Comparison of ENCODE assay signal across 10 cellular contexts in the genomic region with DNA sequence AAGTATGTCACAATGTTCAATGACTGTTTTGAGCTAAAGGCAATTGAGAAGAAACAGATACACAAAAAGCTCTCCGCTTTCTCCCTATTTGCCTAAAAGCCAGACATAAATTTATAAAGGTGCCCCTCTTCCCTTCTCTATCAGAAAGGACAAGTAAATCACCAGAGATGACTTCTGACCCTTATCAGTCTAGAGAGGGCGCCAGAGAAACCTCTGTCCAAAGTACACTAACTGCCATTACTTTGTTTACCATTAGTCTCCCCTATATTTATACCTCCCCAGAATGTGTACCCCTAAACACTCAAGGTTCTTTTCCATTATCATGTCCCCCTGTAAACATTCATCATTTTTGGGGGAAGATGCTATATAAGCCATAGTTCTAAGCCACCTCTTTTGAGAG. TPM values are rescaled to one million over a fixed set of nuclear protein-coding genes. Genes with fewer than 3 reads are reported as not detected.
A peak's percentile ranks its signal among the peaks of the same experiment; 100 is the strongest.
DNase-seq lines count a peak whose midpoint lies in the region; ATAC-seq and TF ChIP-seq lines count a peak whose summit lies in the region.
"Had no signal": no experiment of that assay in that cellular context is flagged by ENCODE, and none has a peak within 500 bp of the region (broad histone marks: within the 10 kb centered on the region; RNA-seq: fewer than 3 reads in every experiment).

No MANE protein-coding gene starts in this region.

- no peaks in the 10 kb centered on the region for H3K9me3 Mint-ChIP-seq in activated CD8-positive, alpha-beta memory T cell treated with anti-CD3 and anti-CD28 coated beads, Interleukin-2, amount 10 ng/mL, durations not matched to agents 7 days and 5 days (ENCODE audit: low read depth)
- H3K9me3 Mint-ChIP-seq in T-cell (no peaks in the 10 kb centered on the region), neural progenitor cell (no peaks in the 10 kb centered on the region), HFFc6 (peaks cover 28% of the 10 kb centered on the region)
- no peaks in the 10 kb centered on the region for H3K9me3 Mint-ChIP-seq in activated T-helper 2 cell treated with anti-CD3 and anti-CD28 coated beads, Interferon-gamma antibody, Interleukin-2, Interleukin-4, amounts not matched to agents 10 μg/mL and 5 μg/mL and 100 μg/mL, durations not matched to agents 14 hours and 24 hours and 36 hours

- no peak overlapping the region for H3K9ac ChIP-seq in neural progenitor cell

- POLR2A ChIA-PET in T-cell (lab: Charles Lee) = interaction anchor here in 1 of 2 donors (1.0 kb wide), 1 partner anchor 49 kb away, joined by 3 read pairs; no protein-coding TSS in a partner anchor

- H3K27me3 ChIP-seq in neural progenitor cell = no peaks in the 10 kb centered on the region

- H3K4me3 ChIP-seq in neural progenitor cell = no peak overlapping the region

- H3K27ac ChIP-seq in neural progenitor cell = no peak overlapping the region

- no peaks in the 10 kb centered on the region for H3K36me3 Mint-ChIP-seq in activated CD8-positive, alpha-beta memory T cell treated with anti-CD3 and anti-CD28 coated beads, Interleukin-2, amount 10 ng/mL, durations not matched to agents 7 days and 5 days
- no peaks in the 10 kb centered on the region for H3K36me3 Mint-ChIP-seq in T-cell
- H3K36me3 Mint-ChIP-seq in neural progenitor cell = no peaks in the 10 kb centered on the region
- no peaks in the 10 kb centered on the region for H3K36me3 Mint-ChIP-seq in activated T-helper 2 cell treated with anti-CD3 and anti-CD28 coated beads, Interferon-gamma antibody, Interleukin-2, Interleukin-4, amounts not matched to agents 10 μg/mL and 5 μg/mL and 100 μg/mL, durations not matched to agents 14 hours and 24 hours and 36 hours (ENCODE audit: low read depth)
- H3K36me3 Mint-ChIP-seq in HFFc6 (ENCODE audit: low read depth) = no peaks in the 10 kb centered on the region

- H3K79me2 ChIP-seq in neural progenitor cell (ENCODE audit: low read depth) = no peaks in the 10 kb centered on the region

- H3K9me3 ChIP-seq in neural progenitor cell (ENCODE audit: low read depth) = no peaks in the 10 kb centered on the region

- H3K4me1 ChIP-seq in neural progenitor cell = no peaks in the 10 kb centered on the region

- no peaks in the 10 kb centered on the region for H4K20me1 ChIP-seq in neural progenitor cell (ENCODE audit: low read depth)

- no peaks in the 10 kb centered on the region for H3K27me3 Mint-ChIP-seq in activated CD8-positive, alpha-beta memory T cell treated with anti-CD3 and anti-CD28 coated beads, Interleukin-2, amount 10 ng/mL, durations not matched to agents 7 days and 5 days
- H3K27me3 Mint-ChIP-seq in T-cell (no peaks in the 10 kb centered on the region), neural progenitor cell (ENCODE audit: insufficient read depth, low read depth) (no peaks in the 10 kb centered on the region), HFFc6 (ENCODE audit: insufficient read depth) (no peaks in the 10 kb centered on the region)
- H3K27me3 Mint-ChIP-seq in activated T-helper 2 cell treated with anti-CD3 and anti-CD28 coated beads, Interferon-gamma antibody, Interleukin-2, Interleukin-4, amounts not matched to agents 10 μg/mL and 5 μg/mL and 100 μg/mL, durations not matched to agents 14 hours and 24 hours and 36 hours (ENCODE audit: low read depth) = no peaks in the 10 kb centered on the region

- peak; percentile 58 for ATAC-seq in activated CD8-positive, alpha-beta memory T cell treated with anti-CD3 and anti-CD28 coated beads, Interleukin-2, amount 10 ng/mL, durations not matched to agents 7 days and 5 days
- peak; percentile 48 for ATAC-seq in HG02759 (IDR thresholded peaks at IDR 0.05; ENCODE audit: unreplicated experiment)
- ATAC-seq in T-cell (replicated peaks in 1 of 4) = peak in 3 of 4 experiments; percentile 36 to 64 (median 57)

- no peaks in the 10 kb centered on the region for H3F3A ChIP-seq in neural progenitor cell (ENCODE audit: low read depth)

- H3K4me3 Mint-ChIP-seq in activated CD8-positive, alpha-beta memory T cell treated with anti-CD3 and anti-CD28 coated beads, Interleukin-2, amount 10 ng/mL, durations not matched to agents 7 days and 5 days = no peak overlapping the region
- H3K4me3 Mint-ChIP-seq in T-cell (no peak overlapping the region), neural progenitor cell (no peak overlapping the region), HFFc6 (no peak overlapping the region)
- no peak overlapping the region for H3K4me3 Mint-ChIP-seq in activated T-helper 2 cell treated with anti-CD3 and anti-CD28 coated beads, Interferon-gamma antibody, Interleukin-2, Interleukin-4, amounts not matched to agents 10 μg/mL and 5 μg/mL and 100 μg/mL, durations not matched to agents 14 hours and 24 hours and 36 hours (ENCODE audit: low read depth)

- H3K27ac Mint-ChIP-seq in activated CD8-positive, alpha-beta memory T cell treated with anti-CD3 and anti-CD28 coated beads, Interleukin-2, amount 10 ng/mL, durations not matched to agents 7 days and 5 days = no peak overlapping the region
- no peak overlapping the region for H3K27ac Mint-ChIP-seq in T-cell
- no peak overlapping the region for H3K27ac Mint-ChIP-seq in neural progenitor cell
- no peak overlapping the region for H3K27ac Mint-ChIP-seq in activated T-helper 2 cell treated with anti-CD3 and anti-CD28 coated beads, Interferon-gamma antibody, Interleukin-2, Interleukin-4, amounts not matched to agents 10 μg/mL and 5 μg/mL and 100 μg/mL, durations not matched to agents 14 hours and 24 hours and 36 hours
- no peak overlapping the region for H3K27ac Mint-ChIP-seq in HFFc6

- TF ChIP-seq CTCF in neural progenitor cell (IDR thresholded peaks at IDR 0.05) (peak; percentile 49), HFFc6 (IDR thresholded peaks at IDR 0.05) (no peak)

- H2AFZ ChIP-seq in neural progenitor cell (replicated peaks) = peak overlapping the region; percentile 23

- CTCF ChIA-PET in activated CD8-positive, alpha-beta memory T cell treated with anti-CD3 and anti-CD28 coated beads, Interleukin-2, amount 10 ng/mL, durations not matched to agents 7 days and 5 days (lab: Charles Lee) = interaction anchor here (1.1 to 2.1 kb wide), 5 partner anchors 9 to 50 kb away, joined by 3 to 10 read pairs (median 4); partner anchors contain the start of gene TPK1
- CTCF ChIA-PET in T-cell (lab: Charles Lee) = interaction anchor here (1.0 to 1.7 kb wide), 4 partner anchors 26 to 48 kb away, joined by 4 to 11 read pairs (median 7); no protein-coding TSS in a partner anchor

- no peaks in the 10 kb centered on the region for H3K4me1 Mint-ChIP-seq in activated CD8-positive, alpha-beta memory T cell treated with anti-CD3 and anti-CD28 coated beads, Interleukin-2, amount 10 ng/mL, durations not matched to agents 7 days and 5 days
- H3K4me1 Mint-ChIP-seq in T-cell (peaks cover 19 to 22% (median 22%) of the 10 kb centered on the region in 3 donors), neural progenitor cell (no peaks in the 10 kb centered on the region), HFFc6 (ENCODE audit: low read depth) (no peaks in the 10 kb centered on the region)
- H3K4me1 Mint-ChIP-seq in activated T-helper 2 cell treated with anti-CD3 and anti-CD28 coated beads, Interferon-gamma antibody, Interleukin-2, Interleukin-4, amounts not matched to agents 10 μg/mL and 5 μg/mL and 100 μg/mL, durations not matched to agents 14 hours and 24 hours and 36 hours (ENCODE audit: low read depth) = peaks cover 10% of the 10 kb centered on the region

- no peak for DNase-seq in activated CD8-positive, alpha-beta memory T cell treated with anti-CD3 and anti-CD28 coated beads, Interleukin-2, amount 10 ng/mL, durations not matched to agents 7 days and 5 days
- DNase-seq in activated CD8-positive, alpha-beta memory T cell treated with anti-CD3 and anti-CD28 coated beads for 24 hours = no peak
- DNase-seq in T-cell = no peak
- peak; percentile 35 for DNase-seq in neural progenitor cell (ENCODE audit: low spot score)
- no peak for DNase-seq in NCI-H2196 (lab: John Stamatoyannopoulos, UW; ENCODE audit: unreplicated experiment)
- DNase-seq in activated T-helper 2 cell treated with anti-CD3 and anti-CD28 coated beads, Interferon-gamma antibody, Interleukin-2, Interleukin-4, amounts not matched to agents 10 μg/mL and 5 μg/mL and 100 μg/mL, durations not matched to agents 14 hours and 24 hours and 36 hours (ENCODE audit: low spot score) = no peak
- DNase-seq in HFFc6 = no peak
- DNase-seq: NCI-H2081 treated with DMSO at 0.1 percent for 48 hours, T1000 had no signal

- no peaks in the 10 kb centered on the region for H3K36me3 ChIP-seq in neural progenitor cell

- intact Hi-C loops in activated T-helper 2 cell treated with anti-CD3 and anti-CD28 coated beads, Interferon-gamma antibody, Interleukin-2, Interleukin-4, amounts not matched to agents 10 μg/mL and 5 μg/mL and 100 μg/mL, durations not matched to agents 14 hours and 24 hours and 36 hours (cut with micrococcal nuclease) = loop anchor here (2.0 kb wide), 1 partner anchor 48 kb away; no protein-coding TSS in a partner anchor

- H3K4me2 ChIP-seq in neural progenitor cell = no peak overlapping the region

RNA-seq across cellular contexts. Expression of gene TPK1, which starts 49.3 kb away (rescaled TPM):
- 10 to 100 TPM; 13.1 to 15.0 TPM for total RNA-seq in activated CD8-positive, alpha-beta memory T cell treated with anti-CD3 and anti-CD28 coated beads, Interleukin-2, amount 10 ng/mL, durations not matched to agents 7 days and 5 days
- total RNA-seq in T-cell (10 to 100 TPM; 19.1 to 31.6 (median 22.0) TPM), neural progenitor cell (ENCODE audit: low replicate concordance) (4.8 and 14.5 TPM in 2 replicates)
- total RNA-seq in activated T-helper 2 cell treated with anti-CD3 and anti-CD28 coated beads, Interferon-gamma antibody, Interleukin-2, Interleukin-4, amounts not matched to agents 10 μg/mL and 5 μg/mL and 100 μg/mL, durations not matched to agents 14 hours and 24 hours and 36 hours = 12.4 and 17.5 TPM in 2 replicates
- total RNA-seq in HFFc6 (2021; fragmentation: NEBNext Ultra II Directional; extraction: Animal tissue kit (Norgen Biotek cat#: 25700)) = under 1 TPM in 4 of 6 experiments, not detected in 2; 0.11 to 0.82 (median 0.55) TPM
